Comparison of ENCODE assay signal across 7 cellular contexts in the genomic region with DNA sequence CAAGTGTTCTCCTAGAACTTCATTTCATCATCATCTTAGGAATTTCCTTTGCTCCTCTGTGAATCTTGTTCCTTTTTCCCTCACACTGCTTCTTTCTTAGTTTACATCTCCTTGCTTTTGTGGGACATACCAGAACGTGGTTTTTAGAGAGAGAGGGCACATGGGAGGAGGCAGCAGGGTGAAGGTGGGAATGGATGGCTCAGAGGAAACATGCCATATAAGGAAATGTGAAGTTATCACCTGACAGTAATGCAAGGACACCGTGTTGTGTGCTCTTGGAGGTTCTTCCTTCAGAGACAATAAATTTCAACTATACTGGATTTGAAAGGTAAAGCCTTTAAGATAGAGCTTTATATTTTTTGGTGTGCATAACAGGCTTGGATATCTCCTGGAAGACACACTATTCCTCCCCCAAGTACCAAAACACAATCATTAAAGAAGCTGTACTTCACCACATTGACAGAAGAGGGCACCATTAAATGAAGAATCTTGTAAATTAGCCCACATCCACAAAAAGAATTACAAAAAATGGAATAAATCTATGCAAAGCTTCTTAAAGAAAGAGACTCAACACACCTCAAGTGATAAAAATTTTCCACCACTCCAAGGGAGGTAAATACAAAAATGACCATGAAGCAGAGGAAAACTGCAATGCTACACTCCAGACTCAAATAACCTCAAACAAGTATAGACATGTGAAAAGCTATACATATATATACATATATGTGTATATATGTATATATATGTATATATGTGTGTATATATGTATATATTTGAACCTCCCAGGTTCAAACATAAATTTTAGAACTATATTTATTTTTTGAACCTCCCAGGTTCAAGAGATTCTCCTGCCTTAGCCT.
A peak's percentile ranks its signal among the peaks of the same experiment; 100 is the strongest.
DNase-seq lines count a peak whose midpoint lies in the region; ATAC-seq and TF ChIP-seq lines count a peak whose summit lies in the region.

No MANE protein-coding gene starts in this region.

- peak; percentile 73 for TF ChIP-seq CTCF in VCaP (conservative IDR thresholded peaks at IDR 0.05)

- H3K27ac ChIP-seq in VCaP: no peak overlapping the region

- DNase-seq in EH (ENCODE audit: low read depth) (peak; percentile 46), iris pigment epithelial cell (ENCODE audit: low read depth) (peak; percentile 44)
- DNase-seq in activated T-cell treated with anti-CD3 and anti-CD28 coated beads, Interleukin-2, amount 50 U/mL, for 1 hour: no peak

- ATAC-seq in HG03280 (IDR thresholded peaks at IDR 0.05; ENCODE audit: unreplicated experiment) (peak; percentile 48), GM21576 (IDR thresholded peaks at IDR 0.05; ENCODE audit: unreplicated experiment) (no peak), HG02870 (IDR thresholded peaks at IDR 0.05; ENCODE audit: unreplicated experiment) (no peak)
